ENCODE assay signal across 11 cellular contexts in the genomic region with DNA sequence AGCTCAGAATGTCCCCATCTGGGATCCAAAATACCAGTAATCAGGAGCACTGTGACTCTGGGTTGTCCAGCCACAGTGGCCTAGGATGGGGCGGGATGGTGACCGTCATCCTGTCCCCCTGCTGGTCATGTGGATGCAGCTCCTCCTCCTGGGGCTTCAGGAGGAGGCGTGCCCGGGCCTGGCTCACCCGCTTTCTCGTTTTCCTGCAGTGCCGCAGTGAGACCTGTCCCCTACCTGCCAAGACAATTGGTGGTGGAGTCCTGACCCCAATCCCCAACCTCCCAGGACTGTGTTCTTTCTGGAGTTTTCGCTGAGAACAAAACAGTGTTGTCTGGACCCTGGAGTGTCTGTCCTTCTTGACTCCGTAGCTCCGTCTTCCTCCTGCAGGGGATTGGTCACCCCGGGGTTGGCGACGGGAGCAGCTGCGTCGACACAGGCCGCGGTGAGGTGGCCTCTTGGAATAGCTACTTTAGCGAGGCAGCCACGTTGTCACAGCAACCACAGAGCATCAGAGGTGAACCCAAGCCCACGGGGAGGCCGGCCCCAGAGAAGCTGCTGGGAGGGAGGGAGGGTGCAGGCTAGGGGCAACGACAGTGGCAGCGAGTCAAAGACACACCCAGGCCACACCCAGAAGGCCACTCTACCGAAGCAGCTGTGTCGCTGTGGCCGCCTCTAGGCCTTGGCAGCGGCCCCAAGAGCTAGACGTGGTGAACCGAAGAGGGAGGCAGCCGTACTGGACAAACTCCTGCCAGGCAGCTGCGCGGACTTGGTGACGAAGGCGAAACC. TPM values are rescaled to one million over a fixed set of nuclear protein-coding genes. Genes with fewer than 3 reads are reported as not detected.
DNase-seq lines count a peak whose midpoint lies in the region; ATAC-seq and TF ChIP-seq lines count a peak whose summit lies in the region.
"Had no signal": no experiment of that assay in that cellular context is flagged by ENCODE, and none has a peak within 500 bp of the region (broad histone marks: within the 10 kb centered on the region; RNA-seq: fewer than 3 reads in every experiment).

No MANE protein-coding gene starts in this region.

- no peaks in the 10 kb centered on the region for H3K27me3 ChIP-seq in colonic mucosa
- H3K27me3 ChIP-seq in Karpas-422 (ENCODE audit: low read length), result no peaks in the 10 kb centered on the region
- H3K27me3 ChIP-seq: cardiac muscle cell, vagina had no signal

- peaks cover under 1% of the 10 kb centered on the region for H3K4me1 Mint-ChIP-seq in osteocyte (ENCODE audit: unreplicated experiment)

- H3K4me1 ChIP-seq in colonic mucosa (no peaks in the 10 kb centered on the region), Karpas-422 (ENCODE audit: low read length) (no peaks in the 10 kb centered on the region)
- H3K4me1 ChIP-seq: vagina had no signal

- H3K9me3 ChIP-seq in colonic mucosa (no peaks in the 10 kb centered on the region), Karpas-422 (ENCODE audit: low read length) (no peaks in the 10 kb centered on the region)
- H3K9me3 ChIP-seq: vagina had no signal

- no peak overlapping the region for H3K27ac Mint-ChIP-seq in osteocyte (ENCODE audit: unreplicated experiment)

- no peaks in the 10 kb centered on the region for H4K20me1 ChIP-seq in Karpas-422 (ENCODE audit: insufficient read depth, low read depth, low read length)

- peak; percentile 81 for DNase-seq in ELF-1 (ENCODE audit: low read depth, low spot score)
- DNase-seq in NCI-H2196 (lab: John Stamatoyannopoulos, UW; ENCODE audit: unreplicated experiment), result peak; percentile 76
- peak; percentile 72 for DNase-seq in colonic mucosa
- DNase-seq in osteocyte (ENCODE audit: extremely low spot score, unreplicated experiment), result no peak
- no peak for DNase-seq in Karpas-422
- DNase-seq in NK-92 (lab: John Stamatoyannopoulos, UW; ENCODE audit: unreplicated experiment), result no peak
- DNase-seq: NCI-H1694 had no signal

- H3K79me2 ChIP-seq in Karpas-422 (ENCODE audit: low read length), result no peaks in the 10 kb centered on the region

- H3K36me3 ChIP-seq in colonic mucosa (no peaks in the 10 kb centered on the region), Karpas-422 (ENCODE audit: insufficient read depth, low read length) (no peaks in the 10 kb centered on the region)
- H3K36me3 ChIP-seq: cardiac muscle cell, vagina had no signal

- H3K4me3 ChIP-seq in colonic mucosa, result no peak overlapping the region
- no peak overlapping the region for H3K4me3 ChIP-seq in Karpas-422 (ENCODE audit: low read length)
- H3K4me3 ChIP-seq: cardiac muscle cell, vagina had no signal

- H3K4me2 ChIP-seq in Karpas-422 (ENCODE audit: low read depth, low read length, poor library complexity, severe bottlenecking), result no peak overlapping the region

- no peak for ATAC-seq in GM21423 (IDR thresholded peaks at IDR 0.05; ENCODE audit: unreplicated experiment)
- no peak for ATAC-seq in HG02763 (IDR thresholded peaks at IDR 0.05; ENCODE audit: unreplicated experiment)

- no peaks in the 10 kb centered on the region for H3K9me3 Mint-ChIP-seq in osteocyte (ENCODE audit: unreplicated experiment)

- intact Hi-C loops in colonic mucosa (cut with DNase I), result no loop called here

- no peaks in the 10 kb centered on the region for H3K9me2 ChIP-seq in Karpas-422 (replicated peaks; ENCODE audit: insufficient read depth, low read length)

- no peaks in the 10 kb centered on the region for H3K36me3 Mint-ChIP-seq in osteocyte (ENCODE audit: unreplicated experiment)

- TF ChIP-seq CTCF in colonic mucosa (IDR thresholded peaks at IDR 0.05) (no peak), osteocyte (IDR thresholded peaks at IDR 0.05) (peak; percentile 11)

- H3K27ac ChIP-seq in colonic mucosa (no peak overlapping the region), Karpas-422 (ENCODE audit: low read length) (no peak overlapping the region)
- H3K27ac ChIP-seq: cardiac muscle cell, vagina had no signal

- no peaks in the 10 kb centered on the region for H3K27me3 Mint-ChIP-seq in osteocyte (ENCODE audit: unreplicated experiment)

- no peak overlapping the region for H2AFZ ChIP-seq in Karpas-422 (ENCODE audit: low read length)

- H3K4me3 Mint-ChIP-seq in osteocyte (ENCODE audit: unreplicated experiment), result no peak overlapping the region

- H3K9ac ChIP-seq in colonic mucosa (ENCODE audit: low read depth in 2 of 2, low read length in 2 of 2), result no peak overlapping the region
- H3K9ac ChIP-seq in Karpas-422 (ENCODE audit: low read length), result no peak overlapping the region

RNA-seq across cellular contexts. Expression of a gene that starts 10.1 kb away (rescaled TPM):
- total RNA-seq in colonic mucosa (100 to 1,000 TPM; 112 to 163 TPM), osteocyte (166 and 172 TPM in 2 replicates)
- 63.7 and 93.4 TPM in 2 replicates for total RNA-seq in Karpas-422 (2014; rRNA removed; shearing (Covaris generic); ENCODE audit: low replicate concordance)

RNA-seq across cellular contexts. Expression of a gene that starts 10.5 kb away (rescaled TPM):
- 1 to 10 TPM; 2.1 to 4.4 TPM for total RNA-seq in colonic mucosa
- total RNA-seq in osteocyte, result 1.8 and 2.0 TPM in 2 replicates
- 1.2 TPM in 1 of 2 replicates, not detected in the other for total RNA-seq in Karpas-422 (2014; rRNA removed; shearing (Covaris generic); ENCODE audit: low replicate concordance)
- total RNA-seq: vagina had no signal

RNA-seq across cellular contexts. Expression of a gene that starts 33.5 kb away (rescaled TPM):
- total RNA-seq in colonic mucosa (not detected), osteocyte (not detected in 2 replicates)
- total RNA-seq in Karpas-422 (2014; rRNA removed; shearing (Covaris generic); ENCODE audit: low replicate concordance), result 23.4 and 48.3 TPM in 2 replicates
- total RNA-seq: vagina had no signal

RNA-seq across cellular contexts. Expression of a gene that starts 44.8 kb away (rescaled TPM):
- 10 to 100 TPM; 27.0 to 45.0 TPM for total RNA-seq in colonic mucosa
- total RNA-seq in osteocyte, result 43.7 and 46.9 TPM in 2 replicates
- 15.8 and 42.3 TPM in 2 replicates for total RNA-seq in Karpas-422 (2014; rRNA removed; shearing (Covaris generic); ENCODE audit: low replicate concordance)

RNA-seq across cellular contexts. Expression of a gene that starts 47.4 kb away (rescaled TPM):
- 10 to 100 TPM; 32.5 to 46.0 TPM for total RNA-seq in colonic mucosa
- not detected in 2 replicates for total RNA-seq in osteocyte
- 221 and 239 TPM in 2 replicates for total RNA-seq in Karpas-422 (2014; rRNA removed; shearing (Covaris generic); ENCODE audit: low replicate concordance)
- total RNA-seq: vagina had no signal

Comparison
In these comparisons a context has a peak if more than half of its experiments do, and no peak if none do; other contexts are left out.
1. DNase-seq: peak in ELF-1 (single experiment), NCI-H2196 (single experiment) and colonic mucosa (single experiment); none in osteocyte (single experiment), Karpas-422 (single experiment) and NK-92 (single experiment).
2. RNA of a gene that starts 33.5 kb away (total RNA-seq): 23.4 to 48.3 TPM in Karpas-422; not detected in colonic mucosa and not detected in osteocyte; every median in the first group is over 10 times any median in the second.